ENCODE assay signal across 21 cellular contexts in genomic region chr20:48205786-48206185, GRCh38.
"Had no signal": no experiment of that assay in that cellular context is flagged by ENCODE, and none has a peak within 500 bp of the region (broad histone marks: within the 10 kb centered on the region; RNA-seq: fewer than 3 reads in every experiment).

No MANE protein-coding gene starts in this region.

- H3K27me3 ChIP-seq: neutrophil, ovary, thyroid gland had no signal

- H3K36me3 Mint-ChIP-seq: naive thymus-derived CD4-positive, alpha-beta T cell had no signal

- H3K9me3 Mint-ChIP-seq: activated naive CD8-positive, alpha-beta T cell treated with anti-CD3 and anti-CD28 coated beads, Interleukin-2, amount 50 U/mL, for 24 hours; activated T-helper 1 cell treated with anti-CD3 and anti-CD28 coated beads, Interleukin-12 subunit alpha, Interleukin-12 subunit beta, Interleukin-2, Interleukin-4 antibody, amounts not matched to agents 30 ng/mL and 10 ng/mL and 1 ng/mL, durations not matched to agents 14 hours and 24 hours and 36 hours had no signal

- H3K27ac Mint-ChIP-seq: activated CD8-positive, alpha-beta T cell treated with anti-CD3 and anti-CD28 coated beads, Interleukin-2, amount 10 ng/mL, durations not matched to agents 7 days and 5 days; activated naive CD8-positive, alpha-beta T cell treated with anti-CD3 and anti-CD28 coated beads, Interleukin-2, amount 50 U/mL, for 24 hours; activated T-helper 1 cell treated with anti-CD3 and anti-CD28 coated beads, Interleukin-12 subunit alpha, Interleukin-12 subunit beta, Interleukin-2, Interleukin-4 antibody, amounts not matched to agents 30 ng/mL and 10 ng/mL and 1 ng/mL, durations not matched to agents 14 hours and 24 hours and 36 hours; naive thymus-derived CD4-positive, alpha-beta T cell had no signal

- H3K27ac ChIP-seq: coronary artery, heart left ventricle, lower lobe of right lung, neutrophil, ovary, prostate gland, thyroid gland had no signal

- DNase-seq: activated CD4-positive, alpha-beta T cell treated with anti-CD3 and anti-CD28 coated beads for 1 hour; activated CD4-positive, alpha-beta T cell treated with anti-CD3 and anti-CD28 coated beads, Interleukin-2, amount 50 U/mL, for 1 hour; activated CD8-positive, alpha-beta T cell treated with anti-CD3 and anti-CD28 coated beads, Interleukin-2, amount 10 ng/mL, durations not matched to agents 7 days and 5 days; activated gamma-delta T cell; activated naive CD4-positive, alpha-beta T cell treated with anti-CD3 and anti-CD28 coated beads, Interleukin-2, amount 50 U/mL, for 16 hours; activated naive CD8-positive, alpha-beta T cell treated with anti-CD3 and anti-CD28 coated beads, Interleukin-2, amount 50 U/mL, for 24 hours; cerebellar nuclear complex; islet precursor cell; left colon; lower lobe of right lung; naive thymus-derived CD4-positive, alpha-beta T cell; ovary; stimulated activated CD4-positive, alpha-beta T cell treated with anti-CD3 and anti-CD28 coated beads, Interleukin-4, amount 100 ng/mL, for 24 hours; stimulated activated naive CD8-positive, alpha-beta T cell treated with anti-CD3 and anti-CD28 coated beads, Interleukin-15, Interleukin-2, amounts not matched to agents 100 U/mL and 50 U/mL, for 24 hours; substantia nigra; thyroid gland had no signal

- H3K9me3 ChIP-seq: heart left ventricle, lower lobe of right lung, neutrophil, ovary, prostate gland, thyroid gland had no signal

- H3K4me1 Mint-ChIP-seq: activated naive CD8-positive, alpha-beta T cell treated with anti-CD3 and anti-CD28 coated beads, Interleukin-2, amount 50 U/mL, for 24 hours; naive thymus-derived CD4-positive, alpha-beta T cell had no signal

- H3K36me3 ChIP-seq: heart left ventricle, lower lobe of right lung, neutrophil, ovary, prostate gland, thyroid gland had no signal

- ATAC-seq: activated CD8-positive, alpha-beta T cell treated with anti-CD3 and anti-CD28 coated beads, Interleukin-2, amount 10 ng/mL, durations not matched to agents 7 days and 5 days; activated naive CD8-positive, alpha-beta T cell treated with anti-CD3 and anti-CD28 coated beads, Interleukin-2, amount 50 U/mL, for 24 hours; heart left ventricle; left colon; lower lobe of right lung; naive thymus-derived CD4-positive, alpha-beta T cell; stimulated activated naive CD8-positive, alpha-beta T cell treated with anti-CD3 and anti-CD28 coated beads, Interleukin-15, Interleukin-2, amounts not matched to agents 100 U/mL and 50 U/mL, for 24 hours had no signal

- H3K4me3 ChIP-seq: coronary artery, heart left ventricle, lower lobe of right lung, ovary, prostate gland, thyroid gland had no signal

- H3K4me1 ChIP-seq: lower lobe of right lung, prostate gland, thyroid gland had no signal

- H3K4me3 Mint-ChIP-seq: activated CD8-positive, alpha-beta T cell treated with anti-CD3 and anti-CD28 coated beads, Interleukin-2, amount 10 ng/mL, durations not matched to agents 7 days and 5 days; activated naive CD8-positive, alpha-beta T cell treated with anti-CD3 and anti-CD28 coated beads, Interleukin-2, amount 50 U/mL, for 24 hours; activated T-helper 1 cell treated with anti-CD3 and anti-CD28 coated beads, Interleukin-12 subunit alpha, Interleukin-12 subunit beta, Interleukin-2, Interleukin-4 antibody, amounts not matched to agents 30 ng/mL and 10 ng/mL and 1 ng/mL, durations not matched to agents 14 hours and 24 hours and 36 hours; naive thymus-derived CD4-positive, alpha-beta T cell had no signal
